ENCODE assay signal across 17 cellular contexts in the genomic region with DNA sequence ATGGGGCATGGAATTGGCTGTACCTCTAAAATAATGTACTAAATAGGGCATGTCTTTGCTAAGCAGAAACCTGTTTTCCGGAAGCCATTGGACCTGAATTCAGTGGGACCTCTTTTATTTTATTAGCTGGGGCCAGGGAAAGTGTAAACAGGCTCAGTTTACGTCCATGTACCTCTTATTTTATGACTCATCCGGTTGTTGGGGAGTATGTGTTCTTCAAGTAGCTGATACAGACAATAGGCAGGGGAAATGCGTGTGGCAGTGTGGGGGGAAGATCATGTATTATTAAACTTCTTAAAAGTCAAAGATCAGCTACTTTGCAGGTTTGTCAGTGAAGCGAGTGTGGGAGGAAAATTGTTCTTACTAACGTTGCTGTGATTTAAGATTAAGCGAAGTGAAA. TPM values are rescaled to one million over a fixed set of nuclear protein-coding genes. Genes with fewer than 3 reads are reported as not detected.
DNase-seq lines count a peak whose midpoint lies in the region; ATAC-seq and TF ChIP-seq lines count a peak whose summit lies in the region.
"Had no signal": no experiment of that assay in that cellular context is flagged by ENCODE, and none has a peak within 500 bp of the region (broad histone marks: within the 10 kb centered on the region; RNA-seq: fewer than 3 reads in every experiment).

No MANE protein-coding gene starts in this region.

- H4K20me1 ChIP-seq in hepatocyte (ENCODE audit: insufficient read depth, poor library complexity, severe bottlenecking), result no peaks in the 10 kb centered on the region

- WGBS in hepatocyte (ENCODE audit: low lambda C conversion rate, missing lambda C conversion rate), result 69% methylated on average over 7 of the region's 7 CpGs

- no peaks in the 10 kb centered on the region for H3K79me2 ChIP-seq in hepatocyte

- in situ Hi-C loops in gastrocnemius medialis (cut with MboI; ENCODE audit: low sequenced_read_pairs in 4 of 4), result loop anchor here in 2 of 4 donors (5.0 kb wide), 1 partner anchor 351 kb away; no protein-coding TSS in a partner anchor

- no peaks in the 10 kb centered on the region for H3K9me2 ChIP-seq in hepatocyte (replicated peaks; ENCODE audit: insufficient read depth)

- H3K4me3 ChIP-seq in SJSA1 (no peak overlapping the region; the same call in 1 of the 2 replicates), hepatocyte (no peak overlapping the region), gastrocnemius medialis (no peak overlapping the region), breast epithelium (no peak overlapping the region)

- H3K27me3 ChIP-seq in SJSA1 (replicated peaks), result no peaks in the 10 kb centered on the region
- peaks cover 82% of the 10 kb centered on the region for H3K27me3 ChIP-seq in hepatocyte
- peaks cover 0 to 46% (median 7%) of the 10 kb centered on the region in 3 donors for H3K27me3 ChIP-seq in gastrocnemius medialis
- peaks cover 5 to 70% of the 10 kb centered on the region in 2 donors for H3K27me3 ChIP-seq in breast epithelium

- H2AFZ ChIP-seq in hepatocyte, result no peak overlapping the region

- H3K4me1 ChIP-seq in SJSA1 (replicated peaks) (peaks cover 27% of the 10 kb centered on the region), hepatocyte (ENCODE audit: insufficient read depth) (peaks cover 18% of the 10 kb centered on the region), gastrocnemius medialis (peaks cover 21 to 29% of the 10 kb centered on the region in 2 donors), breast epithelium (no peaks in the 10 kb centered on the region)

- H3K4me2 ChIP-seq in hepatocyte, result peak overlapping the region; percentile 99

- peak overlapping the region; percentile 78 for H3K27ac ChIP-seq in SJSA1
- no peak overlapping the region for H3K27ac ChIP-seq in hepatocyte
- H3K27ac ChIP-seq in gastrocnemius medialis, result peak overlapping the region in 3 of 4 donors; percentile 85 to 95 (median 88)
- H3K27ac ChIP-seq in breast epithelium, result no peak overlapping the region
- H3K27ac ChIP-seq: skin epidermis, suprapubic skin had no signal

- TF ChIP-seq CTCF in hepatocyte (IDR thresholded peaks at IDR 0.05; ENCODE audit: poor library complexity) (no peak), gastrocnemius medialis (IDR thresholded peaks at IDR 0.05 in 4 of 5, conservative IDR thresholded peaks at IDR 0.05 in 1 of 5) (no peak), breast epithelium (IDR thresholded peaks at IDR 0.05) (no peak)

- H3K9me3 ChIP-seq in SJSA1 (replicated peaks), result peaks cover 6% of the 10 kb centered on the region
- no peaks in the 10 kb centered on the region for H3K9me3 ChIP-seq in hepatocyte (ENCODE audit: low read depth)
- no peaks in the 10 kb centered on the region for H3K9me3 ChIP-seq in gastrocnemius medialis
- H3K9me3 ChIP-seq in breast epithelium, result no peaks in the 10 kb centered on the region
- H3K9me3 ChIP-seq: suprapubic skin had no signal

- DNase-seq in ELR (ENCODE audit: low read depth) (peak; percentile 29), SJSA1 (ENCODE audit: low read depth in 1 of 2, low spot score in 2 of 2) (peak in 1 of 2 experiments; percentile 63), hepatocyte (ENCODE audit: low spot score) (no peak), gastrocnemius medialis (no peak), activated T-cell treated with anti-CD3 and anti-CD28 coated beads for 4 hours (no peak), NCI-H2029 treated with DMSO at 0.1 percent for 48 hours (lab: John Stamatoyannopoulos, UW) (no peak), breast epithelium (ENCODE audit: low spot score in 2 of 2) (no peak)
- DNase-seq: activated effector memory CD4-positive, alpha-beta T cell treated with Interleukin-2 at 50 U/mL for 16 hours; NCI-H1436; SHP77; stimulated activated CD4-positive, alpha-beta T cell treated with anti-CD3 and anti-CD28 coated beads, Interleukin-4, amount 100 ng/mL, for 24 hours had no signal

- no peak for ATAC-seq in gastrocnemius medialis
- no peak for ATAC-seq in HG03439 (IDR thresholded peaks at IDR 0.05; ENCODE audit: unreplicated experiment)
- ATAC-seq: activated CD4-positive, CD25-positive, alpha-beta regulatory T cell treated with anti-CD3 and anti-CD28 coated beads, Interleukin-2, amount 50 U/mL, for 24 hours had no signal

- peaks cover 27% of the 10 kb centered on the region; the same call in 1 of the 2 replicates for H3K36me3 ChIP-seq in SJSA1
- H3K36me3 ChIP-seq in hepatocyte (replicated peaks; ENCODE audit: insufficient read depth, low read depth), result no peaks in the 10 kb centered on the region
- H3K36me3 ChIP-seq in gastrocnemius medialis, result no peaks in the 10 kb centered on the region
- H3K36me3 ChIP-seq in breast epithelium, result no peaks in the 10 kb centered on the region
- H3K36me3 ChIP-seq: suprapubic skin had no signal

- intact Hi-C loops in gastrocnemius medialis (cut with DNase I; ENCODE audit: low total_unique reads) (loop anchor here (5.0 kb wide), 1 partner anchor 696 kb away; no protein-coding TSS in a partner anchor), breast epithelium (cut with DNase I; ENCODE audit: low total_unique reads) (no loop called here)

- TF ChIP-seq POLR2A in gastrocnemius medialis (IDR thresholded peaks at IDR 0.05) (no peak), breast epithelium (IDR thresholded peaks at IDR 0.05) (no peak)

RNA-seq across cellular contexts. Expression of a gene that starts 1.4 kb away (rescaled TPM):
- total RNA-seq in SJSA1 (2014; rRNA removed; shearing (Covaris generic)), result 2.9 and 5.8 TPM in 2 replicates
- total RNA-seq in hepatocyte (0.20 and 1.1 TPM in 2 replicates), gastrocnemius medialis (1 to 10 TPM; 1.5 to 6.0 (median 2.1) TPM), breast epithelium (under 1 TPM in 2 of 3 donors, not detected in 1; 0.15 to 0.33 TPM)
- 0.05 and 0.19 TPM in 2 replicates for polyA plus RNA-seq in hepatocyte
- total RNA-seq: mononuclear cell; T-helper 2 cell treated with Interferon-gamma antibody and Interleukin-4, amounts not matched to agents 100 ng/mL and 5 ng/mL, for 36 hours had no signal

Comparison
In these comparisons a context has a peak if more than half of its experiments do, and no peak if none do; other contexts are left out.
1. H3K27ac ChIP-seq: peak in SJSA1 (single experiment) and gastrocnemius medialis (3 of 4); none in hepatocyte (single experiment) and breast epithelium (0 of 2).